1 cellular context compared by ENCODE assay signal in the genomic region with DNA sequence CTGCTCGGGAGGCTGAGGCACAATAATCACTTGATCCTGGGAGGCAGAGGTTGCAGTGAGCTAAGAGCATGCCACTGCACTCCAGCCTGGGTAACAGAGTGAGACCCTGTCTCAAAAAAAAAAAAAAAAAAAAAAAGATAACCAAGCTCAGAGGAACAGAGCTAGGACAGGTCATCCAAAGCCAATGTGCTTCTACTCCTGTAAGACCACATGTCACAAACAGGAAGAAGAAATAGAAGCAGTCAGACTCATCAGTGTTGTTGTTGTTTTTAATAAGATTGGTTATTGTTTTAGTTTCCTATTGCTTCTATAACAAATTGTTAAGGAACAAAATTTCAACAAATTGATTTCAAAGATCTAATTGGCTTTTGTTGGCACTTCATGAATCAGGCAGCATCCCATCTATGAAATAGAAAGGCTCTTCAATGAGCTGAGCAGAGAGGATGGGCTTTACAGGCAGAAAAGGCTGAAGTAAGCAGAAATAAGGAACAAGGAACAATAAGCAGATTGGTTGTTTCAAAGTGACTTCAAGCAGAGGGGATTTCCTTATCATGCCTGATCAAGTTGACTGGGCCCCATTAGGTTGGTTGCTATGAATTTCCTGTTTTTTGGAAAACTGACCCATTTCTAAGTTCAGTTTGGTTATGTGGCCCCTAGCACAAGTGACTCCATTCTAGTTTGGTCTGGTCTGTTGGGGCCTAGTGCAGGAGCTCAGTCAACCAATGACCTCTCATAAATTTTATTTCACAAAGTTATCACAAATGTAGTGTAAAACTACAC.
TF ChIP-seq lines count a peak whose summit lies in the region.

No MANE protein-coding gene starts in this region.

TF ChIP-seq in WTC11, 78 proteins besides CTCF, POLR2A, EP300 and RAD21 (continued from another document):
- TF ChIP-seq E2F4 (CRISPR knock-in tag; IDR thresholded peaks at IDR 0.05; ENCODE audit: borderline replicate concordance, low read depth) (no peak), MXD4 (CRISPR knock-in tag; IDR thresholded peaks at IDR 0.05; ENCODE audit: borderline replicate concordance) (no peak), OVOL2 (CRISPR knock-in tag; IDR thresholded peaks at IDR 0.05; ENCODE audit: borderline replicate concordance) (no peak), IRF2 (CRISPR knock-in tag; IDR thresholded peaks at IDR 0.05; ENCODE audit: borderline replicate concordance, low read depth) (no peak), USF2 (CRISPR knock-in tag; IDR thresholded peaks at IDR 0.05) (no peak), ZNF416 (CRISPR knock-in tag; IDR thresholded peaks at IDR 0.05) (no peak), ARID4B (CRISPR knock-in tag; IDR thresholded peaks at IDR 0.05; ENCODE audit: borderline replicate concordance) (no peak), NR3C1 (CRISPR knock-in tag; conservative IDR thresholded peaks at IDR 0.05; ENCODE audit: low read depth) (no peak), E2F5 (CRISPR knock-in tag; IDR thresholded peaks at IDR 0.05) (no peak), MYBL2 (CRISPR knock-in tag; IDR thresholded peaks at IDR 0.05) (no peak), TCF7 (CRISPR knock-in tag; IDR thresholded peaks at IDR 0.05; ENCODE audit: low read depth) (no peak)
- TF ChIP-seq, protein P1, sequence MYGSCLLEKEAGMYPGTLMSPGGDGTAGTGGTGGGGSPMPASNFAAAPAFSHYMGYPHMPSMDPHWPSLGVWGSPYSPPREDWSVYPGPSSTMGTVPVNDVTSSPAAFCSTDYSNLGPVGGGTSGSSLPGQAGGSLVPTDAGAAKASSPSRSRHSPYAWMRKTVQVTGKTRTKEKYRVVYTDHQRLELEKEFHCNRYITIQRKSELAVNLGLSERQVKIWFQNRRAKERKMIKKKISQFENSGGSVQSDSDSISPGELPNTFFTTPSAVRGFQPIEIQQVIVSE (CRISPR knock-in tag; IDR thresholded peaks at IDR 0.05; ENCODE audit: borderline replicate concordance) = no peak
